In genomic region chr11:44926036-44926435, GRCh38 we compare ENCODE assay signal across 24 cellular contexts. TPM values are rescaled to one million over a fixed set of nuclear protein-coding genes. Genes with fewer than 3 reads are reported as not detected.
DNase-seq lines count a peak whose midpoint lies in the region; ATAC-seq and FAIRE-seq lines count a peak whose summit lies in the region.
"Had no signal": no experiment of that assay in that cellular context is flagged by ENCODE, and none has a peak within 500 bp of the region (broad histone marks: within the 10 kb centered on the region; RNA-seq: fewer than 3 reads in every experiment).

No MANE protein-coding gene starts in this region.

- no peak overlapping the region for H3K4me3 Mint-ChIP-seq in activated T-helper 17 cell treated with anti-CD3 and anti-CD28 coated beads, Interleukin-2, amount 50 U/mL, for 72 hours
- H3K4me3 Mint-ChIP-seq: CD8-positive, alpha-beta memory T cell; GM23338 had no signal

- peak overlapping the region; percentile 19 for H3K27ac Mint-ChIP-seq in activated T-helper 17 cell treated with anti-CD3 and anti-CD28 coated beads, Interleukin-2, amount 50 U/mL, for 72 hours
- H3K27ac Mint-ChIP-seq: GM23338 had no signal

- H3K4me1 Mint-ChIP-seq in activated T-helper 17 cell treated with anti-CD3 and anti-CD28 coated beads, Interleukin-2, amount 50 U/mL, for 72 hours = peaks cover 5% of the 10 kb centered on the region

- DNase-seq in NCI-H82 (lab: John Stamatoyannopoulos, UW) (peak; percentile 20), NCI-H82 treated with DMSO at 0.1 percent for 48 hours (lab: John Stamatoyannopoulos, UW; ENCODE audit: unreplicated experiment) (no peak), NCI-H2171 treated with DMSO at 0.1 percent for 48 hours (lab: John Stamatoyannopoulos, UW) (peak; percentile 79), sciatic nerve (ENCODE audit: low spot score) (no peak), GM19239 (ENCODE audit: insufficient read length, low spot score) (no peak), D341Med (ENCODE audit: low spot score) (no peak)
- DNase-seq in stimulated activated CD8-positive, alpha-beta memory T cell treated with anti-CD3 and anti-CD28 coated beads, Interleukin-4, amount 100 ng/mL, for 48 hours = no peak
- DNase-seq: AML-193; CD8-positive, alpha-beta memory T cell; DMS79 treated with DMSO at 0.1 percent for 48 hours; KG1; NCI-H1092; NCI-H146; NCI-H2029 treated with DMSO at 0.1 percent for 48 hours; NCI-H446 treated with DMSO at 0.1 percent for 48 hours; NCI-H774; PC-3; Right ventricle myocardium superior; SW 1271; T-helper 2 cell had no signal

- intact Hi-C loops in sciatic nerve (cut with DNase I) = no loop called here

- FAIRE-seq in GM19239 (lab: Jason Lieb, UNC) = no peak
- FAIRE-seq: D721Med, HTR-8/SVneo had no signal

- H3K36me3 Mint-ChIP-seq in activated T-helper 17 cell treated with anti-CD3 and anti-CD28 coated beads, Interleukin-2, amount 50 U/mL, for 72 hours (ENCODE audit: low read depth) = peaks cover 11% of the 10 kb centered on the region

- H3K9me3 Mint-ChIP-seq in activated T-helper 17 cell treated with anti-CD3 and anti-CD28 coated beads, Interleukin-2, amount 50 U/mL, for 72 hours = no peaks in the 10 kb centered on the region
- H3K9me3 Mint-ChIP-seq: CD8-positive, alpha-beta memory T cell; GM23338 had no signal

- no peaks in the 10 kb centered on the region for H3K27me3 Mint-ChIP-seq in activated T-helper 17 cell treated with anti-CD3 and anti-CD28 coated beads, Interleukin-2, amount 50 U/mL, for 72 hours

- ATAC-seq in activated T-helper 17 cell treated with anti-CD3 and anti-CD28 coated beads, Interleukin-2, amount 50 U/mL, for 72 hours (replicated peaks) = no peak
- ATAC-seq in sciatic nerve = peak; percentile 46
- ATAC-seq: GM23338, PC-3 had no signal

RNA-seq across cellular contexts. Expression of gene TP53I11, which starts 24.6 kb away (rescaled TPM):
- total RNA-seq in activated T-helper 17 cell treated with anti-CD3 and anti-CD28 coated beads, Interleukin-2, amount 50 U/mL, for 72 hours = 1 to 10 TPM; 3.8 to 6.4 TPM
- 101 TPM for total RNA-seq in sciatic nerve

Comparison
In these comparisons a context has a peak if more than half of its experiments do, and no peak if none do; other contexts are left out.
1. DNase-seq: peak in NCI-H82 (single experiment) and NCI-H2171 treated with DMSO at 0.1 percent for 48 hours (single experiment); none in NCI-H82 treated with DMSO at 0.1 percent for 48 hours (single experiment), sciatic nerve (single experiment), stimulated activated CD8-positive, alpha-beta memory T cell treated with anti-CD3 and anti-CD28 coated beads, Interleukin-4, amount 100 ng/mL, for 48 hours (single experiment), GM19239 (single experiment) and D341Med (single experiment).
2. RNA of gene TP53I11, which starts 24.6 kb away (total RNA-seq): 101 TPM in sciatic nerve (single experiment); 3.8 to 6.4 TPM in activated T-helper 17 cell treated with anti-CD3 and anti-CD28 coated beads, Interleukin-2, amount 50 U/mL, for 72 hours; every median in the first group is over 10 times any median in the second.